ENCODE assay signal across 1 cellular context in the genomic region with DNA sequence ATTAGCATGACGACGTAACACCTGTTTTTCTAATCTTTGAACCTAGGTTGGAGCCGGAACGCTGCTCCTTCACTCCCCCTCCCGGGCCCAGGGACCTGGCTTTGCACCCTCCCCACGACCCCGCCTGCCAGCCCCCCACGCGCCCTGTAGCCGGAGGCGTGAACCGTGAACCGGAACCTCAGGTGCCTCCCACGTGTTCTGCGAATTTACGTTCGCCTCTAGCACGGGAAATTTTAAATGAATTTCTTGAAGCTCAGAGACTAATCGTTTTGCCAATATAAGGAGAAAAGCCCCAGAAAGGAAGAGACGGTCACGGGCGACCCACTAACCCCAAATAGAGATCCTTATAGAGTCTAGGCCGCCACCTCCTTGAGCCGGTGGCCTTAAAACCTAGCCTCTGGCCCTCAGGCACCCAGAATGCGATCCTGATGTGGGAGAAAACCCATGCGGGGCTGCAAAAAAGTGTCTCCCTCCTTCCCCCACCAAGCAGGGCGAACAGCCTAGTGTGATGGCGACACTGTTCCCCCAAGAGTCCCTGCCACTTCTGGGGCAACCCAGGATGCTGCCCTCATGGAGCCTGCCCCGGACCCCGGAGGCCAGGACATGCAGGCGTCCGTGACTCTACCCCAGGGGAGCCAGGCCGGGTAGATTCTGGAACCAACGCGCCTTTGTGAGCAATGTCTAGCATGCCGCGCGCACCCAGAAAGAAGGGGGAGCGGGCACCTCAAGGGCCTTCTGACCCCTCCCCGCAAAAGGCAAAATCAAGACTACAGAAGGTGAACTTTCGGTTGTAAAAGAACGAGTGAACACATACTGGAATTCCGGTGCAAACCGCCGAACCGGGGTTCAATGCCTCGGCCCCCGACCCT.
TF ChIP-seq lines count a peak whose summit lies in the region.

No MANE protein-coding gene starts in this region.

TF ChIP-seq in H1, 55 proteins besides CTCF, POLR2A, EP300 and RAD21:
- peak; percentile 96 for TF ChIP-seq SUZ12 (IDR thresholded peaks at IDR 0.05; ENCODE audit: low read length)
- TF ChIP-seq, protein P1, sequence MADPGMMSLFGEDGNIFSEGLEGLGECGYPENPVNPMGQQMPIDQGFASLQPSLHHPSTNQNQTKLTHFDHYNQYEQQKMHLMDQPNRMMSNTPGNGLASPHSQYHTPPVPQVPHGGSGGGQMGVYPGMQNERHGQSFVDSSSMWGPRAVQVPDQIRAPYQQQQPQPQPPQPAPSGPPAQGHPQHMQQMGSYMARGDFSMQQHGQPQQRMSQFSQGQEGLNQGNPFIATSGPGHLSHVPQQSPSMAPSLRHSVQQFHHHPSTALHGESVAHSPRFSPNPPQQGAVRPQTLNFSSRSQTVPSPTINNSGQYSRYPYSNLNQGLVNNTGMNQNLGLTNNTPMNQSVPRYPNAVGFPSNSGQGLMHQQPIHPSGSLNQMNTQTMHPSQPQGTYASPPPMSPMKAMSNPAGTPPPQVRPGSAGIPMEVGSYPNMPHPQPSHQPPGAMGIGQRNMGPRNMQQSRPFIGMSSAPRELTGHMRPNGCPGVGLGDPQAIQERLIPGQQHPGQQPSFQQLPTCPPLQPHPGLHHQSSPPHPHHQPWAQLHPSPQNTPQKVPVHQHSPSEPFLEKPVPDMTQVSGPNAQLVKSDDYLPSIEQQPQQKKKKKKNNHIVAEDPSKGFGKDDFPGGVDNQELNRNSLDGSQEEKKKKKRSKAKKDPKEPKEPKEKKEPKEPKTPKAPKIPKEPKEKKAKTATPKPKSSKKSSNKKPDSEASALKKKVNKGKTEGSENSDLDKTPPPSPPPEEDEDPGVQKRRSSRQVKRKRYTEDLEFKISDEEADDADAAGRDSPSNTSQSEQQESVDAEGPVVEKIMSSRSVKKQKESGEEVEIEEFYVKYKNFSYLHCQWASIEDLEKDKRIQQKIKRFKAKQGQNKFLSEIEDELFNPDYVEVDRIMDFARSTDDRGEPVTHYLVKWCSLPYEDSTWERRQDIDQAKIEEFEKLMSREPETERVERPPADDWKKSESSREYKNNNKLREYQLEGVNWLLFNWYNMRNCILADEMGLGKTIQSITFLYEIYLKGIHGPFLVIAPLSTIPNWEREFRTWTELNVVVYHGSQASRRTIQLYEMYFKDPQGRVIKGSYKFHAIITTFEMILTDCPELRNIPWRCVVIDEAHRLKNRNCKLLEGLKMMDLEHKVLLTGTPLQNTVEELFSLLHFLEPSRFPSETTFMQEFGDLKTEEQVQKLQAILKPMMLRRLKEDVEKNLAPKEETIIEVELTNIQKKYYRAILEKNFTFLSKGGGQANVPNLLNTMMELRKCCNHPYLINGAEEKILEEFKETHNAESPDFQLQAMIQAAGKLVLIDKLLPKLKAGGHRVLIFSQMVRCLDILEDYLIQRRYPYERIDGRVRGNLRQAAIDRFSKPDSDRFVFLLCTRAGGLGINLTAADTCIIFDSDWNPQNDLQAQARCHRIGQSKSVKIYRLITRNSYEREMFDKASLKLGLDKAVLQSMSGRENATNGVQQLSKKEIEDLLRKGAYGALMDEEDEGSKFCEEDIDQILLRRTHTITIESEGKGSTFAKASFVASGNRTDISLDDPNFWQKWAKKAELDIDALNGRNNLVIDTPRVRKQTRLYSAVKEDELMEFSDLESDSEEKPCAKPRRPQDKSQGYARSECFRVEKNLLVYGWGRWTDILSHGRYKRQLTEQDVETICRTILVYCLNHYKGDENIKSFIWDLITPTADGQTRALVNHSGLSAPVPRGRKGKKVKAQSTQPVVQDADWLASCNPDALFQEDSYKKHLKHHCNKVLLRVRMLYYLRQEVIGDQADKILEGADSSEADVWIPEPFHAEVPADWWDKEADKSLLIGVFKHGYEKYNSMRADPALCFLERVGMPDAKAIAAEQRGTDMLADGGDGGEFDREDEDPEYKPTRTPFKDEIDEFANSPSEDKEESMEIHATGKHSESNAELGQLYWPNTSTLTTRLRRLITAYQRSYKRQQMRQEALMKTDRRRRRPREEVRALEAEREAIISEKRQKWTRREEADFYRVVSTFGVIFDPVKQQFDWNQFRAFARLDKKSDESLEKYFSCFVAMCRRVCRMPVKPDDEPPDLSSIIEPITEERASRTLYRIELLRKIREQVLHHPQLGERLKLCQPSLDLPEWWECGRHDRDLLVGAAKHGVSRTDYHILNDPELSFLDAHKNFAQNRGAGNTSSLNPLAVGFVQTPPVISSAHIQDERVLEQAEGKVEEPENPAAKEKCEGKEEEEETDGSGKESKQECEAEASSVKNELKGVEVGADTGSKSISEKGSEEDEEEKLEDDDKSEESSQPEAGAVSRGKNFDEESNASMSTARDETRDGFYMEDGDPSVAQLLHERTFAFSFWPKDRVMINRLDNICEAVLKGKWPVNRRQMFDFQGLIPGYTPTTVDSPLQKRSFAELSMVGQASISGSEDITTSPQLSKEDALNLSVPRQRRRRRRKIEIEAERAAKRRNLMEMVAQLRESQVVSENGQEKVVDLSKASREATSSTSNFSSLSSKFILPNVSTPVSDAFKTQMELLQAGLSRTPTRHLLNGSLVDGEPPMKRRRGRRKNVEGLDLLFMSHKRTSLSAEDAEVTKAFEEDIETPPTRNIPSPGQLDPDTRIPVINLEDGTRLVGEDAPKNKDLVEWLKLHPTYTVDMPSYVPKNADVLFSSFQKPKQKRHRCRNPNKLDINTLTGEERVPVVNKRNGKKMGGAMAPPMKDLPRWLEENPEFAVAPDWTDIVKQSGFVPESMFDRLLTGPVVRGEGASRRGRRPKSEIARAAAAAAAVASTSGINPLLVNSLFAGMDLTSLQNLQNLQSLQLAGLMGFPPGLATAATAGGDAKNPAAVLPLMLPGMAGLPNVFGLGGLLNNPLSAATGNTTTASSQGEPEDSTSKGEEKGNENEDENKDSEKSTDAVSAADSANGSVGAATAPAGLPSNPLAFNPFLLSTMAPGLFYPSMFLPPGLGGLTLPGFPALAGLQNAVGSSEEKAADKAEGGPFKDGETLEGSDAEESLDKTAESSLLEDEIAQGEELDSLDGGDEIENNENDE (IDR thresholded peaks at IDR 0.05; ENCODE audit: insufficient replicate concordance, low read length), result no peak
- TF ChIP-seq, protein P2, sequence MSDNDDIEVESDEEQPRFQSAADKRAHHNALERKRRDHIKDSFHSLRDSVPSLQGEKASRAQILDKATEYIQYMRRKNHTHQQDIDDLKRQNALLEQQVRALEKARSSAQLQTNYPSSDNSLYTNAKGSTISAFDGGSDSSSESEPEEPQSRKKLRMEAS (IDR thresholded peaks at IDR 0.05), result peak; percentile 4; the same call in 1 of the 2 replicates
- TF ChIP-seq RNF2 (IDR thresholded peaks at IDR 0.05; ENCODE audit: borderline replicate concordance, low read depth, low read length, missing control alignments, poor library complexity, severe bottlenecking), result peak; percentile 98
- peak; percentile 92 for TF ChIP-seq EZH2 (IDR thresholded peaks at IDR 0.05; ENCODE audit: low read depth, low read length, severe bottlenecking)
